25 cellular contexts compared by ENCODE assay signal in the genomic region with DNA sequence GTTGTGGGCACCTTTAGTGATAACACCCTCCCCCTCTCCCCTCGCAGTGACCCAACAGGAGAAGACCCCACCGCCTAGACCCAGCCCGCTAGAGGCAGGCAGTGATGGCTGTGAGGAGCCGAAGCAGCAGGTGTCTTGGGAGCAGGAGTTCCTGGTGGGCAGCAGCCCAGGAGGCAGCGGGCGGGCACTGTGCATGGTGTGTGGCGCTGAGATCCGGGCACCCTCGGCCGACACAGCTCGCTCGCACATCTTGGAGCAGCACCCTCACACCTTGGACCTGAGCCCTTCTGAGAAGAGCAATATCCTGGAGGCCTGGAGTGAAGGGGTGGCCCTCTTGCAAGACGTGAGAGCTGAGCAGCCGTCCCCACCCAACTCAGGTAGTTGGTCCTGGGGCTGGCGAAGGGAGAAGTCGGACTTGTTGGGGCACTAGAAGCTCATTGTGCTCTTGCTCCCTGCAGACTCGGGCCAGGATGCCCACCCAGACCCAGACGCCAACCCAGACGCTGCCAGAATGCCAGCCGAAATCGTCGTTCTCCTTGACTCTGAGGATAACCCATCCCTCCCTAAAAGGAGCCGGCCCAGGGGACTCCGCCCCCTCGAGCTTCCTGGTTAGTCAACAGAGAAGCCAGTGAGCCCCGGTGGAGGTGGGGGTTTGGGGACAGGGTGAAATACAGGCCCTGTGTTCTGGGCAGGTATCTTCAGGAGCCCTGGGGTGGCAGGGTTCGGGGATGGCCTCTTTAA.
"Had no signal": no experiment of that assay in that cellular context is flagged by ENCODE, and none has a peak within 500 bp of the region (broad histone marks: within the 10 kb centered on the region; RNA-seq: fewer than 3 reads in every experiment).

No MANE protein-coding gene starts in this region.

- DNase-seq: colonic mucosa; dermis blood vessel endothelial cell; esophagus squamous epithelium; foreskin fibroblast; immature natural killer cell; left cardiac atrium; left ventricle myocardium inferior; lower lobe of right lung; naive B cell; nephron progenitor cell; retina; sigmoid colon; stimulated activated CD4-positive, alpha-beta T cell treated with anti-CD3 and anti-CD28 coated beads, Interleukin-2, amount 100 ng/mL, for 24 hours; stimulated activated CD4-positive, alpha-beta T cell treated with anti-CD3 and anti-CD28 coated beads, Interleukin-4, amount 100 ng/mL, for 4 hours; stimulated activated naive CD4-positive, alpha-beta T cell; stomach; thyroid gland; uterus had no signal

- H3K4me3 Mint-ChIP-seq: immature natural killer cell, memory B cell, nephron progenitor cell had no signal

- H3K27ac Mint-ChIP-seq: immature natural killer cell, memory B cell, nephron progenitor cell had no signal

- ATAC-seq: gastroesophageal sphincter, left cardiac atrium, lower lobe of right lung had no signal

- H3K27me3 Mint-ChIP-seq: memory B cell, naive B cell had no signal

- H3K4me3 ChIP-seq: colonic mucosa, esophagus squamous epithelium, gastroesophageal sphincter, left ventricle myocardium inferior, lower lobe of right lung, prostate gland, sigmoid colon, skin epidermis, stomach, thyroid gland, upper lobe of left lung, uterus had no signal

- H3K79me2 ChIP-seq: parathyroid adenoma had no signal

- H3K9ac ChIP-seq: parathyroid adenoma had no signal

- H2AFZ ChIP-seq: parathyroid adenoma had no signal

- H3K36me3 ChIP-seq: colonic mucosa, uterus had no signal

- H3K9me3 ChIP-seq: colonic mucosa, esophagus squamous epithelium, gastroesophageal sphincter, left ventricle myocardium inferior, lower lobe of right lung, prostate gland, sigmoid colon, stomach, thyroid gland, upper lobe of left lung, uterus had no signal

- H3K27ac ChIP-seq: colonic mucosa, esophagus squamous epithelium, gastroesophageal sphincter, left ventricle myocardium inferior, lower lobe of right lung, parathyroid adenoma, prostate gland, sigmoid colon, skin epidermis, stomach, thyroid gland, upper lobe of left lung, uterus had no signal

- H3K4me1 ChIP-seq: colonic mucosa, uterus had no signal

- H3K9me3 Mint-ChIP-seq: immature natural killer cell, memory B cell, naive B cell had no signal

- FAIRE-seq: keratinocyte had no signal

- H3K27me3 ChIP-seq: colonic mucosa, esophagus squamous epithelium, gastroesophageal sphincter, sigmoid colon, stomach, thyroid gland, upper lobe of left lung, uterus had no signal
